Comparison of ENCODE assay signal across 1 cellular context in the genomic region with DNA sequence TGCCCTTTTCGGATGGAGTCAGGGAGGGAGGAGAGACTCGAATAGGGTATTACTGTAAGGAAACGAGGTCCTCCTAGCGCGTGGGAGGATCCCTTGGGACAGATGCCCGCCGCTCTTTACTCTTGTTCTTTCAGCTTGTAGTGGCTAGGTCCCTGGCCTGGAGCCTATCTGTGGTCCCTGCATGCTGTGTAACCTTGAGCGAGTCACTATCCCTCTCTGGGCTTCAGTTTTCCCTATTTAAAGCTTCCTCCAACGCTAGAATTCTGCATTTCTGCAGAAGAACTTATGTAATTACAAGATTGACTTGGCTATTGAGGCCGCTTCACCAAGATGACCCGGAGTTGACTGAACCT.
TF ChIP-seq lines count a peak whose summit lies in the region.

No MANE protein-coding gene starts in this region.

TF ChIP-seq in HepG2, 621 proteins besides CTCF, POLR2A, EP300 and RAD21 (continues in another document):
- TF ChIP-seq ZC3H4 (CRISPR knock-in tag; IDR thresholded peaks at IDR 0.05; ENCODE audit: borderline replicate concordance) (0 out of 2 replicates have a peak, but pooled peaks have one; percentile 31), ZNF10 (CRISPR knock-in tag; IDR thresholded peaks at IDR 0.05; ENCODE audit: borderline replicate concordance, low read depth) (no peak), ZNF3 (CRISPR knock-in tag; IDR thresholded peaks at IDR 0.05) (no peak), SMARCC2 (IDR thresholded peaks at IDR 0.05) (no peak), TMF1 (CRISPR knock-in tag; IDR thresholded peaks at IDR 0.05; ENCODE audit: low read depth) (no peak), ZBTB14 (CRISPR knock-in tag; IDR thresholded peaks at IDR 0.05) (peak; percentile 9; the same call in 1 of the 2 replicates), ZNF335 (CRISPR knock-in tag; IDR thresholded peaks at IDR 0.05) (no peak), PRDM4 (CRISPR knock-in tag; IDR thresholded peaks at IDR 0.05; ENCODE audit: borderline replicate concordance) (no peak), ZNF331 (CRISPR knock-in tag; IDR thresholded peaks at IDR 0.05) (0 out of 2 replicates have a peak, but pooled peaks have one; percentile 0), IKZF1 (IDR thresholded peaks at IDR 0.05) (no peak), ZNF101 (CRISPR knock-in tag; IDR thresholded peaks at IDR 0.05; ENCODE audit: borderline replicate concordance, low read depth) (no peak), ZFP37 (CRISPR knock-in tag; IDR thresholded peaks at IDR 0.05; ENCODE audit: borderline replicate concordance) (no peak), NONO (IDR thresholded peaks at IDR 0.05) (no peak), NONO (CRISPR knock-in tag; conservative IDR thresholded peaks at IDR 0.05) (no peak), ZBTB7B (CRISPR knock-in tag; IDR thresholded peaks at IDR 0.05) (0 out of 2 replicates have a peak, but pooled peaks have one; percentile 17), ZNF605 (CRISPR knock-in tag; IDR thresholded peaks at IDR 0.05) (no peak), ISL2 (CRISPR knock-in tag; IDR thresholded peaks at IDR 0.05) (0 out of 2 replicates have a peak, but pooled peaks have one; percentile 4), RBM22 (optimal IDR thresholded peaks at IDR 0.05; ENCODE audit: low read length) (no peak), ZNF7 (CRISPR knock-in tag; IDR thresholded peaks at IDR 0.05) (peak; percentile 1; the same call in 1 of the 2 replicates), ZNF713 (CRISPR knock-in tag; IDR thresholded peaks at IDR 0.05) (no peak), PRDM15 (CRISPR knock-in tag; IDR thresholded peaks at IDR 0.05) (no peak), ZFP36 (IDR thresholded peaks at IDR 0.05; ENCODE audit: borderline replicate concordance, low read depth, low read length, partially characterized antibody) (no peak), ZNF570 (CRISPR knock-in tag; IDR thresholded peaks at IDR 0.05; ENCODE audit: borderline replicate concordance) (no peak), GFI1 (CRISPR knock-in tag; IDR thresholded peaks at IDR 0.05; ENCODE audit: borderline replicate concordance) (no peak), ZNF772 (CRISPR knock-in tag; IDR thresholded peaks at IDR 0.05) (peak; percentile 8; the same call in 1 of the 2 replicates), HDAC1 (CRISPR knock-in tag; IDR thresholded peaks at IDR 0.05) (0 out of 2 replicates have a peak, but pooled peaks have one; percentile 15), ZMYM3 (CRISPR knock-in tag; IDR thresholded peaks at IDR 0.05) (peak; percentile 91), KDM1A (CRISPR knock-in tag; IDR thresholded peaks at IDR 0.05) (peak; percentile 59), ZNF546 (CRISPR knock-in tag; conservative IDR thresholded peaks at IDR 0.05) (0 out of 2 replicates have a peak, but pooled peaks have one; percentile 10), SNAI1 (CRISPR knock-in tag; IDR thresholded peaks at IDR 0.05; ENCODE audit: borderline replicate concordance) (0 out of 2 replicates have a peak, but pooled peaks have one; percentile 7), RFX1 (IDR thresholded peaks at IDR 0.05) (no peak), ZNF776 (CRISPR knock-in tag; IDR thresholded peaks at IDR 0.05) (no peak), CREB3 (CRISPR knock-in tag; IDR thresholded peaks at IDR 0.05) (peak; percentile 19; the same call in 1 of the 2 replicates), ZNF687 (CRISPR knock-in tag; IDR thresholded peaks at IDR 0.05) (no peak), ZNF547 (CRISPR knock-in tag; IDR thresholded peaks at IDR 0.05) (0 out of 2 replicates have a peak, but pooled peaks have one; percentile 1), ZNF768 (CRISPR knock-in tag; IDR thresholded peaks at IDR 0.05) (peak; percentile 99), HMG20B (CRISPR knock-in tag; conservative IDR thresholded peaks at IDR 0.05) (no peak), BORCS8-MEF2B (CRISPR knock-in tag; IDR thresholded peaks at IDR 0.05) (no peak), ZNF12 (CRISPR knock-in tag; IDR thresholded peaks at IDR 0.05) (no peak), ZNF382 (CRISPR knock-in tag; IDR thresholded peaks at IDR 0.05; ENCODE audit: borderline replicate concordance) (no peak), NCOA5 (CRISPR knock-in tag; IDR thresholded peaks at IDR 0.05) (no peak), ADNP (CRISPR knock-in tag; IDR thresholded peaks at IDR 0.05) (no peak), SNAPC5 (CRISPR knock-in tag; IDR thresholded peaks at IDR 0.05; ENCODE audit: borderline replicate concordance) (no peak), ZNF766 (CRISPR knock-in tag; IDR thresholded peaks at IDR 0.05; ENCODE audit: borderline replicate concordance) (no peak), HDAC2 (CRISPR knock-in tag; IDR thresholded peaks at IDR 0.05) (peak; percentile 46; the same call in 1 of the 2 replicates), ZNF720 (CRISPR knock-in tag; IDR thresholded peaks at IDR 0.05) (no peak), LRRFIP1 (CRISPR knock-in tag; conservative IDR thresholded peaks at IDR 0.05) (no peak)
- TF ChIP-seq, protein P1, sequence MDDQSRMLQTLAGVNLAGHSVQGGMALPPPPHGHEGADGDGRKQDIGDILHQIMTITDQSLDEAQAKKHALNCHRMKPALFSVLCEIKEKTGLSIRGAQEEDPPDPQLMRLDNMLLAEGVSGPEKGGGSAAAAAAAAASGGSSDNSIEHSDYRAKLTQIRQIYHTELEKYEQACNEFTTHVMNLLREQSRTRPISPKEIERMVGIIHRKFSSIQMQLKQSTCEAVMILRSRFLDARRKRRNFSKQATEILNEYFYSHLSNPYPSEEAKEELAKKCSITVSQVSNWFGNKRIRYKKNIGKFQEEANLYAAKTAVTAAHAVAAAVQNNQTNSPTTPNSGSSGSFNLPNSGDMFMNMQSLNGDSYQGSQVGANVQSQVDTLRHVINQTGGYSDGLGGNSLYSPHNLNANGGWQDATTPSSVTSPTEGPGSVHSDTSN (CRISPR knock-in tag; IDR thresholded peaks at IDR 0.05; ENCODE audit: borderline replicate concordance), result no peak
- TF ChIP-seq, protein P2, sequence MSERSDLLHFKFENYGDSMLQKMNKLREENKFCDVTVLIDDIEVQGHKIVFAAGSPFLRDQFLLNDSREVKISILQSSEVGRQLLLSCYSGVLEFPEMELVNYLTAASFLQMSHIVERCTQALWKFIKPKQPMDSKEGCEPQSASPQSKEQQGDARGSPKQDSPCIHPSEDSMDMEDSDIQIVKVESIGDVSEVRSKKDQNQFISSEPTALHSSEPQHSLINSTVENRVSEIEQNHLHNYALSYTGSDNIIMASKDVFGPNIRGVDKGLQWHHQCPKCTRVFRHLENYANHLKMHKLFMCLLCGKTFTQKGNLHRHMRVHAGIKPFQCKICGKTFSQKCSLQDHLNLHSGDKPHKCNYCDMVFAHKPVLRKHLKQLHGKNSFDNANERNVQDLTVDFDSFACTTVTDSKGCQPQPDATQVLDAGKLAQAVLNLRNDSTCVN (CRISPR knock-in tag; IDR thresholded peaks at IDR 0.05; ENCODE audit: borderline replicate concordance), result peak; percentile 17; the same call in 1 of the 2 replicates
